ENCODE assay signal across 13 cellular contexts in genomic region chr14:102042699-102043098, GRCh38. TPM values are rescaled to one million over a fixed set of nuclear protein-coding genes. Genes with fewer than 3 reads are reported as not detected.
DNase-seq lines count a peak whose midpoint lies in the region; ATAC-seq and TF ChIP-seq lines count a peak whose summit lies in the region.
"Had no signal": no experiment of that assay in that cellular context is flagged by ENCODE, and none has a peak within 500 bp of the region (broad histone marks: within the 10 kb centered on the region; RNA-seq: fewer than 3 reads in every experiment).

No MANE protein-coding gene starts in this region.

- no TSS peak for BruUV-seq in IMR-90 (replicated peaks; lab: Mats Ljungman, UMichigan)

- H2AK9ac ChIP-seq in IMR-90 (replicated peaks; ENCODE audit: low read depth, low read length, poor library complexity): peak overlapping the region; percentile 79

- TF ChIP-seq RAD21 in IMR-90 (IDR thresholded peaks at IDR 0.05; ENCODE audit: low read length): no peak

- H3K9ac ChIP-seq in IMR-90 (ENCODE audit: low read depth, low read length): no peak overlapping the region

- H3K79me1 ChIP-seq in IMR-90 (ENCODE audit: low read depth in 1 of 2, low read length in 2 of 2): peaks cover 10 to 15% of the 10 kb centered on the region in 2 experiments

- no peak overlapping the region for H2AK5ac ChIP-seq in IMR-90 (ENCODE audit: low read depth, low read length)

- no peak overlapping the region for H3K27ac Mint-ChIP-seq in stimulated activated effector memory CD8-positive, alpha-beta T cell treated with anti-CD3 and anti-CD28 coated beads, Interleukin-12 subunit alpha, Interleukin-12 subunit beta, amount 100 ng/mL, for 72 hours
- H3K27ac Mint-ChIP-seq: CD14-positive monocyte; CD8-positive, alpha-beta T cell had no signal

- CTCF ChIA-PET in IMR-90 (lab: Yijun Ruan, JAX): interaction anchor here (0.6 kb wide), 1 partner anchor 145 kb away, joined by 7 read pairs; no protein-coding TSS in a partner anchor

- no peak for ATAC-seq in heart left ventricle
- no peak for ATAC-seq in Right ventricle myocardium superior (ENCODE audit: poor library complexity)
- no peak for ATAC-seq in IMR-90 (ENCODE audit: low read depth)
- no peak for ATAC-seq in psoas muscle
- no peak for ATAC-seq in GM21786 (IDR thresholded peaks at IDR 0.05; ENCODE audit: unreplicated experiment)
- no peak for ATAC-seq in stimulated activated effector memory CD8-positive, alpha-beta T cell treated with anti-CD3 and anti-CD28 coated beads, Interleukin-12 subunit alpha, Interleukin-12 subunit beta, amount 100 ng/mL, for 72 hours
- ATAC-seq: CD8-positive, alpha-beta T cell had no signal

- dilution Hi-C loops in IMR-90 (cut with HindIII; ENCODE audit: low sequenced_read_pairs, unreplicated experiment): no loop called here

- WGBS in heart left ventricle, 4 donors: 89 to 93% (median 91%) methylated on average over 6 to 9 of the region's 9 CpGs
- 88% methylated on average over 3 of the region's 9 CpGs; no CpG with 5 or more reads in 1 of the 2 experiments for WGBS in IMR-90 (ENCODE audit: extremely low coverage in 2 of 2, insufficient read length in 1 of 2), 2 experiments
- WGBS in psoas muscle, 3 donors: 72 to 89% (median 84%) methylated on average over 9 of the region's 9 CpGs

- H3K36me3 Mint-ChIP-seq in stimulated activated effector memory CD8-positive, alpha-beta T cell treated with anti-CD3 and anti-CD28 coated beads, Interleukin-12 subunit alpha, Interleukin-12 subunit beta, amount 100 ng/mL, for 72 hours: peaks cover 100% of the 10 kb centered on the region

- intact Hi-C loops in heart left ventricle (cut with DNase I) (loop anchor here in 6 of 10 donors (5.0 to 10.0 kb wide), 5 partner anchors 48 to 272 kb away; partner anchors contain the start of gene ZNF839 (in 2 of the 6)), Right ventricle myocardium superior (cut with DNase I) (no loop called here), IMR-90 (cut with micrococcal nuclease) (no loop called here), psoas muscle (cut with DNase I) (loop anchor here in 1 of 2 donors (5.0 kb wide), 1 partner anchor 80 kb away; the partner anchor contains the start of gene DYNC1H1)

- no peak overlapping the region for H2BK120ac ChIP-seq in IMR-90 (ENCODE audit: low read depth, low read length)

- no peak overlapping the region for H3K14ac ChIP-seq in IMR-90 (replicated peaks; ENCODE audit: low read depth, low read length)

- H3K23ac ChIP-seq in IMR-90 (ENCODE audit: low read depth, low read length): no peak overlapping the region

- no peaks in the 10 kb centered on the region for H3K27me3 ChIP-seq in heart left ventricle
- no peaks in the 10 kb centered on the region for H3K27me3 ChIP-seq in IMR-90 (ENCODE audit: control insufficient read depth, insufficient read depth, low read length)
- no peaks in the 10 kb centered on the region for H3K27me3 ChIP-seq in psoas muscle (ENCODE audit: insufficient read depth in 3 of 3, low read length in 2 of 3)

- H3K27ac ChIP-seq in heart left ventricle (peak overlapping the region in 8 of 12 donors; percentile 32 to 85 (median 72)), IMR-90 (ENCODE audit: insufficient read depth, low read length) (no peak overlapping the region), cingulate gyrus (ENCODE audit: low read depth, low read length) (peak overlapping the region; percentile 63), psoas muscle (peak overlapping the region; percentile 82)
- H3K27ac ChIP-seq: 22Rv1 had no signal

- peaks cover 0 to 40% (median 11%) of the 10 kb centered on the region in 12 donors for H3K4me1 ChIP-seq in heart left ventricle
- no peaks in the 10 kb centered on the region for H3K4me1 ChIP-seq in IMR-90 (ENCODE audit: control insufficient read depth, insufficient read depth, low read length)
- H3K4me1 ChIP-seq in psoas muscle: peaks cover 24% of the 10 kb centered on the region
- H3K4me1 ChIP-seq: Caco-2 had no signal

- no peak overlapping the region for H3K4me3 Mint-ChIP-seq in stimulated activated effector memory CD8-positive, alpha-beta T cell treated with anti-CD3 and anti-CD28 coated beads, Interleukin-12 subunit alpha, Interleukin-12 subunit beta, amount 100 ng/mL, for 72 hours
- H3K4me3 Mint-ChIP-seq: CD14-positive monocyte; CD8-positive, alpha-beta T cell had no signal

- H3K56ac ChIP-seq in IMR-90 (ENCODE audit: extremely low read depth, insufficient read depth, low read length): no peak overlapping the region

- no peak overlapping the region for H3K18ac ChIP-seq in IMR-90 (ENCODE audit: low read depth, low read length)

- no peak overlapping the region for H3K4me3 ChIP-seq in heart left ventricle
- H3K4me3 ChIP-seq in IMR-90 (ENCODE audit: insufficient read depth, low read depth, low read length): no peak overlapping the region
- no peak overlapping the region for H3K4me3 ChIP-seq in psoas muscle

- H4K8ac ChIP-seq in IMR-90 (ENCODE audit: low read depth in 2 of 2, low read length in 2 of 2): no peak overlapping the region

- peaks cover 5 to 100% (median 91%) of the 10 kb centered on the region in 9 donors for H3K36me3 ChIP-seq in heart left ventricle
- peaks cover 81% of the 10 kb centered on the region for H3K36me3 ChIP-seq in IMR-90 (ENCODE audit: control insufficient read depth, insufficient read depth, low read length)
- H3K36me3 ChIP-seq in psoas muscle (ENCODE audit: insufficient read depth in 1 of 2, low read depth in 1 of 2): peaks cover 21 to 97% of the 10 kb centered on the region in 2 donors

- DNase-seq in heart left ventricle (no peak), Right ventricle myocardium superior (no peak), IMR-90 (no peak), psoas muscle (no peak), HuH-7.5 (ENCODE audit: low spot score) (no peak)
- DNase-seq in stimulated activated effector memory CD8-positive, alpha-beta T cell treated with anti-CD3 and anti-CD28 coated beads, Interleukin-12 subunit alpha, Interleukin-12 subunit beta, amount 100 ng/mL, for 72 hours (ENCODE audit: low spot score in 2 of 2): no peak
- DNase-seq: Caco-2; CD8-positive, alpha-beta T cell; GF-D8 had no signal

- in situ Hi-C loops in IMR-90 (cut with MboI; ENCODE audit: low sequenced_read_pairs): no loop called here

- H2BK5ac ChIP-seq in IMR-90 (ENCODE audit: low read depth, low read length, poor library complexity, severe bottlenecking): no peak overlapping the region

- no peak for TF ChIP-seq POLR2A in heart left ventricle (IDR thresholded peaks at IDR 0.05)
- TF ChIP-seq POLR2A in IMR-90 (IDR thresholded peaks at IDR 0.05; ENCODE audit: low read depth, low read length): no peak

- H4K5ac ChIP-seq in IMR-90 (ENCODE audit: low read depth, low read length): no peak overlapping the region

- H2AFZ ChIP-seq in IMR-90 (replicated peaks; ENCODE audit: low read length, poor library complexity): no peak overlapping the region

- POLR2A ChIA-PET in IMR-90 (lab: Charles Lee; ENCODE audit: unreplicated experiment): no interaction called here

- no peaks in the 10 kb centered on the region for H3K4me1 Mint-ChIP-seq in stimulated activated effector memory CD8-positive, alpha-beta T cell treated with anti-CD3 and anti-CD28 coated beads, Interleukin-12 subunit alpha, Interleukin-12 subunit beta, amount 100 ng/mL, for 72 hours
- H3K4me1 Mint-ChIP-seq: CD14-positive monocyte had no signal

- no peak overlapping the region for H4K91ac ChIP-seq in IMR-90 (ENCODE audit: insufficient read depth, low read depth, low read length)

- no peaks in the 10 kb centered on the region for H3K9me3 Mint-ChIP-seq in stimulated activated effector memory CD8-positive, alpha-beta T cell treated with anti-CD3 and anti-CD28 coated beads, Interleukin-12 subunit alpha, Interleukin-12 subunit beta, amount 100 ng/mL, for 72 hours
- H3K9me3 Mint-ChIP-seq: CD14-positive monocyte; CD8-positive, alpha-beta T cell had no signal

- no peak overlapping the region for H2BK20ac ChIP-seq in IMR-90 (ENCODE audit: low read depth, low read length)

- H4K20me1 ChIP-seq in IMR-90 (ENCODE audit: insufficient read depth, low read length): peaks cover 8% of the 10 kb centered on the region

- H2BK15ac ChIP-seq in IMR-90 (ENCODE audit: low read depth, low read length): no peak overlapping the region

- H3K9me3 ChIP-seq in heart left ventricle (no peaks in the 10 kb centered on the region), IMR-90 (ENCODE audit: control insufficient read depth, insufficient read depth, low read length) (no peaks in the 10 kb centered on the region), psoas muscle (no peaks in the 10 kb centered on the region)
- H3K9me3 ChIP-seq: Caco-2 had no signal

- H3K4ac ChIP-seq in IMR-90 (ENCODE audit: low read depth, low read length): no peak overlapping the region

- H3K9me1 ChIP-seq in IMR-90 (ENCODE audit: insufficient read depth, low read length): no peaks in the 10 kb centered on the region

- no peak overlapping the region for H3K4me2 ChIP-seq in IMR-90 (ENCODE audit: low read depth, low read length)

- no peak for TF ChIP-seq CTCF in heart left ventricle (IDR thresholded peaks at IDR 0.05)
- no peak for TF ChIP-seq CTCF in IMR-90 (conservative IDR thresholded peaks at IDR 0.05; ENCODE audit: low read depth, low read length)
- no peak for TF ChIP-seq CTCF in psoas muscle (IDR thresholded peaks at IDR 0.05)

TF ChIP-seq in IMR-90, 13 proteins besides CTCF, POLR2A, EP300 and RAD21 (continues in another document):
- TF ChIP-seq BHLHE40 (IDR thresholded peaks at IDR 0.05; ENCODE audit: low read depth, low read length): no peak
- no peak for TF ChIP-seq MAZ (IDR thresholded peaks at IDR 0.05; ENCODE audit: borderline replicate concordance, low read depth, low read length)
- TF ChIP-seq CEBPB (IDR thresholded peaks at IDR 0.05; ENCODE audit: low read depth, low read length): no peak
- TF ChIP-seq SMC3 (IDR thresholded peaks at IDR 0.05; ENCODE audit: low read depth, low read length): no peak
- no peak for TF ChIP-seq FOS (IDR thresholded peaks at IDR 0.05; ENCODE audit: low read depth, low read length)

RNA-seq across cellular contexts. Expression of gene HSP90AA1, which starts 44.1 kb away (rescaled TPM):
- total RNA-seq in heart left ventricle (100 to 1,000 TPM; 351 to 854 (median 427) TPM), Right ventricle myocardium superior (483 TPM), IMR-90 (2012; rRNA removed) (578 and 1,483 TPM in 2 replicates), psoas muscle (100 to 1,000 TPM; 398 to 659 (median 540) TPM)
- polyA plus RNA-seq in heart left ventricle (100 to 1,000 TPM; 377 to 956 TPM), IMR-90 (2012; rRNA removed) (485 and 535 TPM in 2 replicates), psoas muscle (1,000 to 10,000 TPM in 1 of 3 donors, 100 to 1,000 TPM in 2; 523 to 1,480 (median 614) TPM)
- polyA plus RNA-seq in IMR-90 (2012; cell fraction: cytosol; rRNA removed): 72.4 and 152 TPM in 2 replicates
- polyA plus RNA-seq in IMR-90 (2012; cell fraction: nucleus; rRNA removed; ENCODE audit: low replicate concordance): 46.8 and 204 TPM in 2 replicates

Comparison
In these comparisons a context has a peak if more than half of its experiments do, and no peak if none do; other contexts are left out.
1. intact Hi-C loops: an anchor here in heart left ventricle (5.0 to 10.0 kb wide); none called in Right ventricle myocardium superior and IMR-90.